ENCODE assay signal across 2 cellular contexts in genomic region chrX:103845165-103845653, GRCh38.
TF ChIP-seq lines count a peak whose summit lies in the region.

No MANE protein-coding gene starts in this region.

TF ChIP-seq in GM12891, 5 proteins besides CTCF, POLR2A, EP300 and RAD21:
- TF ChIP-seq TAF1 (IDR thresholded peaks at IDR 0.05; ENCODE audit: low read depth, low read length) = no peak
- no peak for TF ChIP-seq PAX5 (IDR thresholded peaks at IDR 0.05; ENCODE audit: insufficient read depth, low read length, severe bottlenecking)
- TF ChIP-seq POU2F2 (IDR thresholded peaks at IDR 0.05; ENCODE audit: low read depth, low read length) = no peak

TF ChIP-seq in H1, 55 proteins besides CTCF, POLR2A, EP300 and RAD21:
- no peak for TF ChIP-seq ATF3 (IDR thresholded peaks at IDR 0.05; ENCODE audit: insufficient read depth, low read depth, low read length)
- no peak for TF ChIP-seq NRF1 (IDR thresholded peaks at IDR 0.05; ENCODE audit: low read depth, low read length)
- no peak for TF ChIP-seq USF2 (IDR thresholded peaks at IDR 0.05; ENCODE audit: low read length)
- no peak for TF ChIP-seq FOSL1 (IDR thresholded peaks at IDR 0.05; ENCODE audit: insufficient read depth, low read depth, low read length)
- TF ChIP-seq CEBPB (IDR thresholded peaks at IDR 0.05; ENCODE audit: low read depth, low read length) = no peak
